ENCODE assay signal across 18 cellular contexts in genomic region chr3:10614160-10614559, GRCh38.
A peak's percentile ranks its signal among the peaks of the same experiment; 100 is the strongest.
DNase-seq lines count a peak whose midpoint lies in the region; TF ChIP-seq lines count a peak whose summit lies in the region.
"Had no signal": no experiment of that assay in that cellular context is flagged by ENCODE, and none has a peak within 500 bp of the region (broad histone marks: within the 10 kb centered on the region; RNA-seq: fewer than 3 reads in every experiment).

No MANE protein-coding gene starts in this region.

- H3K79me2 ChIP-seq in SK-N-SH (ENCODE audit: insufficient read depth): no peaks in the 10 kb centered on the region

- no peaks in the 10 kb centered on the region for H3K36me3 ChIP-seq in SK-N-SH (replicated peaks in 1 of 2; ENCODE audit: control insufficient read depth in 1 of 2, insufficient read depth in 2 of 2, low read length in 1 of 2)
- H3K36me3 ChIP-seq: BE2C had no signal

- H3K9ac ChIP-seq in SK-N-SH: no peak overlapping the region
- H3K9ac ChIP-seq: KMS-11 had no signal

- peaks cover 0 to 7% of the 10 kb centered on the region in 2 experiments; a peak in 1 of 4 replicates for H3K4me1 ChIP-seq in SK-N-SH (ENCODE audit: control insufficient read depth in 1 of 2, insufficient read depth in 2 of 2, low read depth in 1 of 2, low read length in 1 of 2)
- H3K4me1 ChIP-seq: BE2C had no signal

- CTCF ChIA-PET in SK-N-SH (lab: Yijun Ruan, JAX): interaction anchor here (1.3 to 2.2 kb wide), 4 partner anchors 14 to 269 kb away, joined by 3 to 8 read pairs (median 4); no protein-coding TSS in a partner anchor

- WGBS in SK-N-SH (ENCODE audit: low lambda C conversion rate): 4% methylated on average over 7 of the region's 7 CpGs

- DNase-seq in NCI-H510A treated with DMSO at 0.1 percent for 48 hours (lab: John Stamatoyannopoulos, UW) (peak; percentile 32), NCI-H510A (lab: John Stamatoyannopoulos, UW) (no peak), DMS53 treated with DMSO at 0.1 percent for 48 hours (lab: John Stamatoyannopoulos, UW; ENCODE audit: unreplicated experiment) (peak; percentile 1), NCI-H345 (lab: John Stamatoyannopoulos, UW) (peak; percentile 64), SK-N-SH (peak; percentile 49), GM19240 (ENCODE audit: insufficient read length, low spot score) (no peak), T-helper 1 cell (no peak)
- DNase-seq in activated CD8-positive, alpha-beta memory T cell treated with anti-CD3 and anti-CD28 coated beads, Interleukin-2, amount 50 U/mL, for 48 hours: no peak
- DNase-seq: BE2C; CD4-positive, CD25-positive, alpha-beta regulatory T cell; DMS79 treated with DMSO at 0.1 percent for 48 hours; H9; NCI-H1436; NCI-H2081 treated with DMSO at 0.1 percent for 48 hours; RPMI8226; T-helper 17 cell had no signal

- H4K20me1 ChIP-seq in SK-N-SH (ENCODE audit: insufficient read depth): no peaks in the 10 kb centered on the region

- POLR2A ChIA-PET in SK-N-SH (lab: Yijun Ruan, JAX): no interaction called here

- H3F3A ChIP-seq in SK-N-SH (replicated peaks; ENCODE audit: insufficient read depth): no peaks in the 10 kb centered on the region

- no peaks in the 10 kb centered on the region for H3K9me2 ChIP-seq in SK-N-SH

- TF ChIP-seq CTCF in SK-N-SH (IDR thresholded peaks at IDR 0.05): no peak

- no peak overlapping the region for H3K4me3 ChIP-seq in SK-N-SH (ENCODE audit: low read depth in 2 of 2, low read length in 1 of 2)

- no peak overlapping the region for H2AFZ ChIP-seq in SK-N-SH (ENCODE audit: low read depth)

- H3K9me3 ChIP-seq in SK-N-SH: no peaks in the 10 kb centered on the region
- H3K9me3 ChIP-seq: BE2C had no signal

- H3K4me2 ChIP-seq in SK-N-SH: no peak overlapping the region
- H3K4me2 ChIP-seq: KMS-11 had no signal

- H3K27ac ChIP-seq in SK-N-SH (ENCODE audit: low read depth in 2 of 2, low read length in 1 of 2): no peak overlapping the region
- H3K27ac ChIP-seq: HL-60, KMS-11 had no signal

- TF ChIP-seq RAD21 in SK-N-SH (IDR thresholded peaks at IDR 0.05; ENCODE audit: low read length): no peak

- TF ChIP-seq EP300 in SK-N-SH (IDR thresholded peaks at IDR 0.05; ENCODE audit: borderline replicate concordance in 1 of 2, low read depth in 1 of 2, low read length in 1 of 2): no peak

- no peaks in the 10 kb centered on the region for H3K27me3 ChIP-seq in SK-N-SH (ENCODE audit: insufficient read depth)
- H3K27me3 ChIP-seq: BE2C had no signal

TF ChIP-seq in SK-N-SH, 30 proteins besides CTCF, POLR2A, EP300 and RAD21:
- no peak for TF ChIP-seq USF2 (IDR thresholded peaks at IDR 0.05; ENCODE audit: borderline replicate concordance, low read depth, low read length)
- peak; percentile 37; the same call in 1 of the 2 replicates for TF ChIP-seq RCOR1 (IDR thresholded peaks at IDR 0.05; ENCODE audit: low read length)

Comparison
In these comparisons a context has a peak if more than half of its experiments do, and no peak if none do; other contexts are left out.
1. DNase-seq: peak in NCI-H510A treated with DMSO at 0.1 percent for 48 hours (single experiment), DMS53 treated with DMSO at 0.1 percent for 48 hours (single experiment), NCI-H345 (single experiment) and SK-N-SH (single experiment); none in NCI-H510A (single experiment), activated CD8-positive, alpha-beta memory T cell treated with anti-CD3 and anti-CD28 coated beads, Interleukin-2, amount 50 U/mL, for 48 hours (single experiment), GM19240 (single experiment) and T-helper 1 cell (0 of 5).